1 cellular context compared by ENCODE assay signal in the genomic region with DNA sequence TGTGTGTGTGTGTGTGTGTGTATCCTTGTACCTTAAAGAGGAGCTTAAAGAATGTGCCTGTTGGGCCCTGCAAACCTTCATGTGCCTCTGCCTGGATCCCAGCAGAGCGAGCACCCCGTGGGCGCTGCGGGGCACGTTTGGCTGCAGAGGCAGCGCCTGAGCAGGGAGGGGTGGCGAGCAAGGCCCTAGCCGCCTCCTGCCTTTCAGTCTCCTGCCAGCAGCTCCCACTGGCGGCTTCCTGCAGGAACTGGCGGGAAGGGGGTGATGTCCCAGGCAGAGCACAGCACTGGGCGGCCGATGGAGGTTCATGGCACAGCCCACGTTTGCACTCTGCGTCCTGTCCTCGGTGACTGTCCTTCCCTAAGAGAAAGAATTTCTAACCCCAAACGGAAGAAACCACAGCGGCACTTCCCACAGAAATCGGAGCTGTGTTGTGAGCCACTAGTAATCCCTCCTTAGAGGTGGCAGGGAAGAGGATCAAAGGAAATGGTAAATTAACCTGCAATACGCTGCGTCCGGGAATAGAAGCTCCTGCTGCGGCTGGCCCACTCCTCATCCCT.
TF ChIP-seq lines count a peak whose summit lies in the region.

No MANE protein-coding gene starts in this region.

TF ChIP-seq in HepG2, 621 proteins besides CTCF, POLR2A, EP300 and RAD21 (continued from another document and continues in another):
- TF ChIP-seq DR1 (CRISPR knock-in tag; IDR thresholded peaks at IDR 0.05), result no peak
- no peak for TF ChIP-seq ZKSCAN8 (CRISPR knock-in tag; IDR thresholded peaks at IDR 0.05; ENCODE audit: borderline replicate concordance)
- TF ChIP-seq, protein P1, sequence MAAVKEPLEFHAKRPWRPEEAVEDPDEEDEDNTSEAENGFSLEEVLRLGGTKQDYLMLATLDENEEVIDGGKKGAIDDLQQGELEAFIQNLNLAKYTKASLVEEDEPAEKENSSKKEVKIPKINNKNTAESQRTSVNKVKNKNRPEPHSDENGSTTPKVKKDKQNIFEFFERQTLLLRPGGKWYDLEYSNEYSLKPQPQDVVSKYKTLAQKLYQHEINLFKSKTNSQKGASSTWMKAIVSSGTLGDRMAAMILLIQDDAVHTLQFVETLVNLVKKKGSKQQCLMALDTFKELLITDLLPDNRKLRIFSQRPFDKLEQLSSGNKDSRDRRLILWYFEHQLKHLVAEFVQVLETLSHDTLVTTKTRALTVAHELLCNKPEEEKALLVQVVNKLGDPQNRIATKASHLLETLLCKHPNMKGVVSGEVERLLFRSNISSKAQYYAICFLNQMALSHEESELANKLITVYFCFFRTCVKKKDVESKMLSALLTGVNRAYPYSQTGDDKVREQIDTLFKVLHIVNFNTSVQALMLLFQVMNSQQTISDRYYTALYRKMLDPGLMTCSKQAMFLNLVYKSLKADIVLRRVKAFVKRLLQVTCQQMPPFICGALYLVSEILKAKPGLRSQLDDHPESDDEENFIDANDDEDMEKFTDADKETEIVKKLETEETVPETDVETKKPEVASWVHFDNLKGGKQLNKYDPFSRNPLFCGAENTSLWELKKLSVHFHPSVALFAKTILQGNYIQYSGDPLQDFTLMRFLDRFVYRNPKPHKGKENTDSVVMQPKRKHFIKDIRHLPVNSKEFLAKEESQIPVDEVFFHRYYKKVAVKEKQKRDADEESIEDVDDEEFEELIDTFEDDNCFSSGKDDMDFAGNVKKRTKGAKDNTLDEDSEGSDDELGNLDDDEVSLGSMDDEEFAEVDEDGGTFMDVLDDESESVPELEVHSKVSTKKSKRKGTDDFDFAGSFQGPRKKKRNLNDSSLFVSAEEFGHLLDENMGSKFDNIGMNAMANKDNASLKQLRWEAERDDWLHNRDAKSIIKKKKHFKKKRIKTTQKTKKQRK (IDR thresholded peaks at IDR 0.05; ENCODE audit: low read length), result no peak
- no peak for TF ChIP-seq SCMH1 (CRISPR knock-in tag; IDR thresholded peaks at IDR 0.05; ENCODE audit: borderline replicate concordance)
- TF ChIP-seq TFDP2 (CRISPR knock-in tag; IDR thresholded peaks at IDR 0.05), result peak; percentile 72
- TF ChIP-seq FOXA1 (IDR thresholded peaks at IDR 0.05), result no peak
- TF ChIP-seq FOXA1 (CRISPR knock-in tag; IDR thresholded peaks at IDR 0.05), result 0 out of 2 replicates have a peak, but pooled peaks have one; percentile 11
- 0 out of 2 replicates have a peak, but pooled peaks have one; percentile 31 for TF ChIP-seq ERF (CRISPR knock-in tag; IDR thresholded peaks at IDR 0.05)
- no peak for TF ChIP-seq ZNF598 (CRISPR knock-in tag; IDR thresholded peaks at IDR 0.05; ENCODE audit: borderline replicate concordance)
- TF ChIP-seq ZXDC (CRISPR knock-in tag; IDR thresholded peaks at IDR 0.05), result no peak
- TF ChIP-seq NONO (IDR thresholded peaks at IDR 0.05), result no peak
- TF ChIP-seq NONO (CRISPR knock-in tag; conservative IDR thresholded peaks at IDR 0.05), result peak; percentile 79
- TF ChIP-seq ZNF34 (CRISPR knock-in tag; IDR thresholded peaks at IDR 0.05; ENCODE audit: borderline replicate concordance), result no peak
- no peak for TF ChIP-seq NFKBIZ (CRISPR knock-in tag; IDR thresholded peaks at IDR 0.05)
- TF ChIP-seq ATAD3A (CRISPR knock-in tag; IDR thresholded peaks at IDR 0.05), result no peak
- TF ChIP-seq ZBTB20 (CRISPR knock-in tag; IDR thresholded peaks at IDR 0.05; ENCODE audit: borderline replicate concordance, low read depth), result no peak
- no peak for TF ChIP-seq ZNF792 (CRISPR knock-in tag; IDR thresholded peaks at IDR 0.05)
- no peak for TF ChIP-seq IKZF5 (CRISPR knock-in tag; IDR thresholded peaks at IDR 0.05)
- no peak; the same call in 1 of the 2 replicates for TF ChIP-seq ZSCAN21 (CRISPR knock-in tag; IDR thresholded peaks at IDR 0.05; ENCODE audit: borderline replicate concordance)
- no peak for TF ChIP-seq RBAK (CRISPR knock-in tag; IDR thresholded peaks at IDR 0.05)
- TF ChIP-seq, protein P2, sequence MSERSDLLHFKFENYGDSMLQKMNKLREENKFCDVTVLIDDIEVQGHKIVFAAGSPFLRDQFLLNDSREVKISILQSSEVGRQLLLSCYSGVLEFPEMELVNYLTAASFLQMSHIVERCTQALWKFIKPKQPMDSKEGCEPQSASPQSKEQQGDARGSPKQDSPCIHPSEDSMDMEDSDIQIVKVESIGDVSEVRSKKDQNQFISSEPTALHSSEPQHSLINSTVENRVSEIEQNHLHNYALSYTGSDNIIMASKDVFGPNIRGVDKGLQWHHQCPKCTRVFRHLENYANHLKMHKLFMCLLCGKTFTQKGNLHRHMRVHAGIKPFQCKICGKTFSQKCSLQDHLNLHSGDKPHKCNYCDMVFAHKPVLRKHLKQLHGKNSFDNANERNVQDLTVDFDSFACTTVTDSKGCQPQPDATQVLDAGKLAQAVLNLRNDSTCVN (CRISPR knock-in tag; IDR thresholded peaks at IDR 0.05; ENCODE audit: borderline replicate concordance), result peak; percentile 5; the same call in 1 of the 2 replicates
- no peak for TF ChIP-seq POLR2AphosphoS2 (IDR thresholded peaks at IDR 0.05; ENCODE audit: low read depth, low read length)
- TF ChIP-seq MAZ (IDR thresholded peaks at IDR 0.05; ENCODE audit: borderline replicate concordance, low read depth, low read length), result 0 out of 2 replicates have a peak, but pooled peaks have one; percentile 41
- peak; percentile 82; the same call in 1 of the 2 replicates for TF ChIP-seq MAZ (CRISPR knock-in tag; IDR thresholded peaks at IDR 0.05; ENCODE audit: low read depth)
- no peak for TF ChIP-seq ZNF33B (CRISPR knock-in tag; IDR thresholded peaks at IDR 0.05)
- TF ChIP-seq ZNF468 (CRISPR knock-in tag; IDR thresholded peaks at IDR 0.05), result no peak
- TF ChIP-seq NFKB2 (CRISPR knock-in tag; IDR thresholded peaks at IDR 0.05; ENCODE audit: borderline replicate concordance), result no peak
- TF ChIP-seq ZNF775 (CRISPR knock-in tag; IDR thresholded peaks at IDR 0.05; ENCODE audit: borderline replicate concordance), result no peak
- TF ChIP-seq, protein P3, sequence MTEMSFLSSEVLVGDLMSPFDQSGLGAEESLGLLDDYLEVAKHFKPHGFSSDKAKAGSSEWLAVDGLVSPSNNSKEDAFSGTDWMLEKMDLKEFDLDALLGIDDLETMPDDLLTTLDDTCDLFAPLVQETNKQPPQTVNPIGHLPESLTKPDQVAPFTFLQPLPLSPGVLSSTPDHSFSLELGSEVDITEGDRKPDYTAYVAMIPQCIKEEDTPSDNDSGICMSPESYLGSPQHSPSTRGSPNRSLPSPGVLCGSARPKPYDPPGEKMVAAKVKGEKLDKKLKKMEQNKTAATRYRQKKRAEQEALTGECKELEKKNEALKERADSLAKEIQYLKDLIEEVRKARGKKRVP (CRISPR knock-in tag; IDR thresholded peaks at IDR 0.05), result no peak
- TF ChIP-seq, protein P4, sequence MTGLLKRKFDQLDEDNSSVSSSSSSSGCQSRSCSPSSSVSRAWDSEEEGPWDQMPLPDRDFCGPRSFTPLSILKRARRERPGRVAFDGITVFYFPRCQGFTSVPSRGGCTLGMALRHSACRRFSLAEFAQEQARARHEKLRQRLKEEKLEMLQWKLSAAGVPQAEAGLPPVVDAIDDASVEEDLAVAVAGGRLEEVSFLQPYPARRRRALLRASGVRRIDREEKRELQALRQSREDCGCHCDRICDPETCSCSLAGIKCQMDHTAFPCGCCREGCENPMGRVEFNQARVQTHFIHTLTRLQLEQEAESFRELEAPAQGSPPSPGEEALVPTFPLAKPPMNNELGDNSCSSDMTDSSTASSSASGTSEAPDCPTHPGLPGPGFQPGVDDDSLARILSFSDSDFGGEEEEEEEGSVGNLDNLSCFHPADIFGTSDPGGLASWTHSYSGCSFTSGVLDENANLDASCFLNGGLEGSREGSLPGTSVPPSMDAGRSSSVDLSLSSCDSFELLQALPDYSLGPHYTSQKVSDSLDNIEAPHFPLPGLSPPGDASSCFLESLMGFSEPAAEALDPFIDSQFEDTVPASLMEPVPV (CRISPR knock-in tag; IDR thresholded peaks at IDR 0.05), result no peak
- TF ChIP-seq, protein P5, sequence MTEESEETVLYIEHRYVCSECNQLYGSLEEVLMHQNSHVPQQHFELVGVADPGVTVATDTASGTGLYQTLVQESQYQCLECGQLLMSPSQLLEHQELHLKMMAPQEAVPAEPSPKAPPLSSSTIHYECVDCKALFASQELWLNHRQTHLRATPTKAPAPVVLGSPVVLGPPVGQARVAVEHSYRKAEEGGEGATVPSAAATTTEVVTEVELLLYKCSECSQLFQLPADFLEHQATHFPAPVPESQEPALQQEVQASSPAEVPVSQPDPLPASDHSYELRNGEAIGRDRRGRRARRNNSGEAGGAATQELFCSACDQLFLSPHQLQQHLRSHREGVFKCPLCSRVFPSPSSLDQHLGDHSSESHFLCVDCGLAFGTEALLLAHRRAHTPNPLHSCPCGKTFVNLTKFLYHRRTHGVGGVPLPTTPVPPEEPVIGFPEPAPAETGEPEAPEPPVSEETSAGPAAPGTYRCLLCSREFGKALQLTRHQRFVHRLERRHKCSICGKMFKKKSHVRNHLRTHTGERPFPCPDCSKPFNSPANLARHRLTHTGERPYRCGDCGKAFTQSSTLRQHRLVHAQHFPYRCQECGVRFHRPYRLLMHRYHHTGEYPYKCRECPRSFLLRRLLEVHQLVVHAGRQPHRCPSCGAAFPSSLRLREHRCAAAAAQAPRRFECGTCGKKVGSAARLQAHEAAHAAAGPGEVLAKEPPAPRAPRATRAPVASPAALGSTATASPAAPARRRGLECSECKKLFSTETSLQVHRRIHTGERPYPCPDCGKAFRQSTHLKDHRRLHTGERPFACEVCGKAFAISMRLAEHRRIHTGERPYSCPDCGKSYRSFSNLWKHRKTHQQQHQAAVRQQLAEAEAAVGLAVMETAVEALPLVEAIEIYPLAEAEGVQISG (CRISPR knock-in tag; IDR thresholded peaks at IDR 0.05), result peak; percentile 72
- no peak for TF ChIP-seq ZNF672 (CRISPR knock-in tag; IDR thresholded peaks at IDR 0.05)
- TF ChIP-seq SMYD3 (CRISPR knock-in tag; IDR thresholded peaks at IDR 0.05), result no peak
- peak; percentile 37 for TF ChIP-seq SKI (IDR thresholded peaks at IDR 0.05; ENCODE audit: partially characterized antibody)
- no peak for TF ChIP-seq ZNF234 (CRISPR knock-in tag; conservative IDR thresholded peaks at IDR 0.05)
- TF ChIP-seq TBX2 (CRISPR knock-in tag; IDR thresholded peaks at IDR 0.05; ENCODE audit: borderline replicate concordance), result 0 out of 2 replicates have a peak, but pooled peaks have one; percentile 55
- TF ChIP-seq JDP2 (CRISPR knock-in tag; IDR thresholded peaks at IDR 0.05; ENCODE audit: borderline replicate concordance), result no peak
- TF ChIP-seq ZIK1 (CRISPR knock-in tag; IDR thresholded peaks at IDR 0.05; ENCODE audit: borderline replicate concordance, low read depth), result 0 out of 2 replicates have a peak, but pooled peaks have one; percentile 28
- TF ChIP-seq ZNF30 (CRISPR knock-in tag; IDR thresholded peaks at IDR 0.05), result no peak
- TF ChIP-seq, protein P6, sequence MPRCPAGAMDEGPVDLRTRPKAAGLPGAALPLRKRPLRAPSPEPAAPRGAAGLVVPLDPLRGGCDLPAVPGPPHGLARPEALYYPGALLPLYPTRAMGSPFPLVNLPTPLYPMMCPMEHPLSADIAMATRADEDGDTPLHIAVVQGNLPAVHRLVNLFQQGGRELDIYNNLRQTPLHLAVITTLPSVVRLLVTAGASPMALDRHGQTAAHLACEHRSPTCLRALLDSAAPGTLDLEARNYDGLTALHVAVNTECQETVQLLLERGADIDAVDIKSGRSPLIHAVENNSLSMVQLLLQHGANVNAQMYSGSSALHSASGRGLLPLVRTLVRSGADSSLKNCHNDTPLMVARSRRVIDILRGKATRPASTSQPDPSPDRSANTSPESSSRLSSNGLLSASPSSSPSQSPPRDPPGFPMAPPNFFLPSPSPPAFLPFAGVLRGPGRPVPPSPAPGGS (CRISPR knock-in tag; IDR thresholded peaks at IDR 0.05), result no peak
- TF ChIP-seq KDM1A (CRISPR knock-in tag; IDR thresholded peaks at IDR 0.05), result no peak
- TF ChIP-seq ARID2 (CRISPR knock-in tag; IDR thresholded peaks at IDR 0.05; ENCODE audit: borderline replicate concordance), result peak; percentile 65; the same call in 1 of the 2 replicates
- TF ChIP-seq TBX3 (IDR thresholded peaks at IDR 0.05; ENCODE audit: borderline replicate concordance), result no peak
- TF ChIP-seq, protein P7, sequence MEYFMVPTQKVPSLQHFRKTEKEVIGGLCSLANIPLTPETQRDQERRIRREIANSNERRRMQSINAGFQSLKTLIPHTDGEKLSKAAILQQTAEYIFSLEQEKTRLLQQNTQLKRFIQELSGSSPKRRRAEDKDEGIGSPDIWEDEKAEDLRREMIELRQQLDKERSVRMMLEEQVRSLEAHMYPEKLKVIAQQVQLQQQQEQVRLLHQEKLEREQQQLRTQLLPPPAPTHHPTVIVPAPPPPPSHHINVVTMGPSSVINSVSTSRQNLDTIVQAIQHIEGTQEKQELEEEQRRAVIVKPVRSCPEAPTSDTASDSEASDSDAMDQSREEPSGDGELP (IDR thresholded peaks at IDR 0.05; ENCODE audit: borderline replicate concordance, low read depth), result no peak
- no peak for TF ChIP-seq ZSCAN30 (CRISPR knock-in tag; IDR thresholded peaks at IDR 0.05)
- no peak for TF ChIP-seq ZNF709 (CRISPR knock-in tag; IDR thresholded peaks at IDR 0.05)
- no peak for TF ChIP-seq ZNF550 (CRISPR knock-in tag; IDR thresholded peaks at IDR 0.05; ENCODE audit: borderline replicate concordance)
